ENCODE assay signal across 8 cellular contexts in genomic region chr12:102883204-102883799, GRCh38. TPM values are rescaled to one million over a fixed set of nuclear protein-coding genes. Genes with fewer than 3 reads are reported as not detected.
DNase-seq lines count a peak whose midpoint lies in the region; ATAC-seq and TF ChIP-seq lines count a peak whose summit lies in the region.

No MANE protein-coding gene starts in this region.

- no peaks in the 10 kb centered on the region for H3K9me3 ChIP-seq in MG63

- no peaks in the 10 kb centered on the region for H3K9me3 Mint-ChIP-seq in natural killer cell
- peaks cover 5% of the 10 kb centered on the region for H3K9me3 Mint-ChIP-seq in natural killer cell treated with Interleukin-12 subunit alpha and Interleukin-12 subunit beta and Interleukin-15 and Interleukin-18, amount 100 ng/mL, for 72 hours

- H3K4me3 ChIP-seq in MG63 (no peak overlapping the region), astrocyte of the cerebellum (ENCODE audit: low read depth, low read length) (no peak overlapping the region)

- ATAC-seq in natural killer cell (no peak), GM19395 (IDR thresholded peaks at IDR 0.05; ENCODE audit: unreplicated experiment) (no peak)
- no peak for ATAC-seq in natural killer cell treated with Interleukin-12 subunit alpha and Interleukin-12 subunit beta and Interleukin-15 and Interleukin-18, amount 100 ng/mL, for 72 hours

- no peaks in the 10 kb centered on the region for H3K4me1 Mint-ChIP-seq in natural killer cell
- no peaks in the 10 kb centered on the region for H3K4me1 Mint-ChIP-seq in natural killer cell treated with Interleukin-12 subunit alpha and Interleukin-12 subunit beta and Interleukin-15 and Interleukin-18, amount 100 ng/mL, for 72 hours (ENCODE audit: low read depth in 2 of 2)

- peaks cover 4% of the 10 kb centered on the region; the same call in 1 of the 2 replicates for H3K27me3 ChIP-seq in MG63

- H3K4me3 Mint-ChIP-seq in natural killer cell: no peak overlapping the region
- no peak overlapping the region for H3K4me3 Mint-ChIP-seq in natural killer cell treated with Interleukin-12 subunit alpha and Interleukin-12 subunit beta and Interleukin-15 and Interleukin-18, amount 100 ng/mL, for 72 hours

- in situ Hi-C loops in astrocyte of the cerebellum (cut with HindIII; ENCODE audit: low sequenced_read_pairs): no loop called here

- no peaks in the 10 kb centered on the region for H3K36me3 Mint-ChIP-seq in natural killer cell
- no peaks in the 10 kb centered on the region for H3K36me3 Mint-ChIP-seq in natural killer cell treated with Interleukin-12 subunit alpha and Interleukin-12 subunit beta and Interleukin-15 and Interleukin-18, amount 100 ng/mL, for 72 hours

- peak; percentile 10 for TF ChIP-seq CTCF in natural killer cell (IDR thresholded peaks at IDR 0.05)
- TF ChIP-seq CTCF in astrocyte of the cerebellum (IDR thresholded peaks at IDR 0.05; ENCODE audit: low read depth, low read length, missing control alignments): peak; percentile 91

- no peak overlapping the region for H3K27ac Mint-ChIP-seq in natural killer cell
- H3K27ac Mint-ChIP-seq in natural killer cell treated with Interleukin-12 subunit alpha and Interleukin-12 subunit beta and Interleukin-15 and Interleukin-18, amount 100 ng/mL, for 72 hours: no peak overlapping the region

- no peak for DNase-seq in natural killer cell
- no peak for DNase-seq in natural killer cell treated with Interleukin-12 subunit alpha and Interleukin-12 subunit beta and Interleukin-15 and Interleukin-18, amount 100 ng/mL, for 72 hours (ENCODE audit: low spot score)
- DNase-seq in MG63: peak; percentile 40
- peak; percentile 40 to 72 for DNase-seq in SHP77 (lab: John Stamatoyannopoulos, UW)
- no peak for DNase-seq in astrocyte of the cerebellum (ENCODE audit: low read depth)
- DNase-seq in iPS DF 4.7 (ENCODE audit: extremely low read depth, low spot score): peak; percentile 41
- peak in 3 of 4 experiments; percentile 3 to 28 (median 13) for DNase-seq in stimulated activated CD4-positive, alpha-beta T cell treated with anti-CD3 and anti-CD28 coated beads, Interleukin-1b, Interleukin-23, amount 100 ng/mL, for 24 hours (ENCODE audit: low read depth in 4 of 4, low spot score in 1 of 4)

- no peaks in the 10 kb centered on the region for H3K36me3 ChIP-seq in MG63

- H3K27me3 Mint-ChIP-seq in natural killer cell (ENCODE audit: low read depth in 2 of 2): peaks cover 0 to 7% of the 10 kb centered on the region in 2 donors
- H3K27me3 Mint-ChIP-seq in natural killer cell treated with Interleukin-12 subunit alpha and Interleukin-12 subunit beta and Interleukin-15 and Interleukin-18, amount 100 ng/mL, for 72 hours: peaks cover 0 to 6% of the 10 kb centered on the region in 2 donors

- intact Hi-C loops in natural killer cell (cut with micrococcal nuclease): loop anchor here (2.0 kb wide), 1 partner anchor 665 kb away; no protein-coding TSS in a partner anchor

RNA-seq across cellular contexts. Expression of gene PAH, which starts 33.7 kb away (rescaled TPM):
- not detected for total RNA-seq in natural killer cell
- total RNA-seq in natural killer cell treated with Interleukin-12 subunit alpha and Interleukin-12 subunit beta and Interleukin-15 and Interleukin-18, amount 100 ng/mL, for 72 hours: not detected
- total RNA-seq in MG63 (2014; rRNA removed; shearing (Covaris generic); ENCODE audit: low replicate concordance): 0.36 TPM in 1 of 2 replicates, not detected in the other

Comparison
In these comparisons a context has a peak if more than half of its experiments do, and no peak if none do; other contexts are left out.
1. DNase-seq: peak in MG63 (single experiment), SHP77 (2 of 2), iPS DF 4.7 (single experiment) and stimulated activated CD4-positive, alpha-beta T cell treated with anti-CD3 and anti-CD28 coated beads, Interleukin-1b, Interleukin-23, amount 100 ng/mL, for 24 hours (3 of 4); none in natural killer cell (single experiment), natural killer cell treated with Interleukin-12 subunit alpha and Interleukin-12 subunit beta and Interleukin-15 and Interleukin-18, amount 100 ng/mL, for 72 hours (single experiment) and astrocyte of the cerebellum (single experiment).